36 cellular contexts compared by ENCODE assay signal in genomic region chr9:72915659-72916058, GRCh38. TPM values are rescaled to one million over a fixed set of nuclear protein-coding genes. Genes with fewer than 3 reads are reported as not detected.
"Had no signal": no experiment of that assay in that cellular context is flagged by ENCODE, and none has a peak within 500 bp of the region (broad histone marks: within the 10 kb centered on the region; RNA-seq: fewer than 3 reads in every experiment).

No MANE protein-coding gene starts in this region.

- FAIRE-seq: astrocyte, bronchial epithelial cell had no signal

- DNase-seq: activated effector memory CD4-positive, alpha-beta T cell treated with anti-CD3 and anti-CD28 coated beads, Interleukin-2, amount 50 U/mL, for 16 hours; activated effector memory CD4-positive, alpha-beta T cell treated with Interleukin-2 at 50 U/mL for 16 hours; activated gamma-delta T cell; activated gamma-delta T cell treated with Interleukin-2 at 50 U/mL for 16 hours; activated naive CD4-positive, alpha-beta T cell; activated naive CD4-positive, alpha-beta T cell treated with anti-CD3 and anti-CD28 coated beads for 36 hours; activated naive CD4-positive, alpha-beta T cell treated with anti-CD3 and anti-CD28 coated beads, Interleukin-2, amount 10 ng/mL, durations not matched to agents 7 days and 5 days; activated naive CD4-positive, alpha-beta T cell treated with anti-CD3 and anti-CD28 coated beads, Interleukin-2, amount 50 U/mL, for 16 hours; activated naive CD4-positive, alpha-beta T cell treated with Interleukin-2 at 50 U/mL for 16 hours; activated naive CD8-positive, alpha-beta T cell treated with anti-CD3 and anti-CD28 coated beads for 36 hours; activated naive CD8-positive, alpha-beta T cell treated with anti-CD3 and anti-CD28 coated beads, Interleukin-2, amount 10 ng/mL, durations not matched to agents 7 days and 5 days; activated naive CD8-positive, alpha-beta T cell treated with anti-CD3 and anti-CD28 coated beads, Interleukin-2, amount 50 U/mL, for 24 hours; activated T-cell treated with anti-CD3 and anti-CD28 coated beads, Interleukin-2, amount 50 U/mL, for 1 hour; activated T-cell treated with anti-CD3 and anti-CD28 coated beads, Interleukin-2, amount 50 U/mL, for 24 hours; activated T-cell treated with anti-CD3 and anti-CD28 coated beads, Interleukin-2, amount 50 U/mL, for 4 hours; activated T-cell treated with anti-CD3 and anti-CD28 coated beads, Interleukin-2, amount 50 U/mL, for 48 hours; activated T-cell treated with anti-CD3 and anti-CD28 coated beads, Interleukin-2, amount 50 U/mL, for 72 hours; adrenal gland; amniotic stem cell; amygdala; anterior cingulate cortex; aorta; body of pancreas; brain microvascular endothelial cell; caudate nucleus; central memory CD4-positive, alpha-beta T cell; cerebellar nuclear complex had no signal

- ATAC-seq: activated naive CD4-positive, alpha-beta T cell treated with anti-CD3 and anti-CD28 coated beads, Interleukin-2, amount 50 U/mL, for 72 hours; activated naive CD8-positive, alpha-beta T cell treated with anti-CD3 and anti-CD28 coated beads, Interleukin-2, amount 50 U/mL, for 24 hours; activated T-cell treated with anti-CD3 and anti-CD28 coated beads, Interleukin-2, amount 50 U/mL, for 4 hours; activated T-cell treated with anti-CD3 and anti-CD28 coated beads, Interleukin-2, amount 50 U/mL, for 72 hours; activated T-helper 17 cell treated with anti-CD3 and anti-CD28 coated beads, Interleukin-2, amount 50 U/mL, for 72 hours; body of pancreas had no signal

- H3K27ac ChIP-seq: adrenal gland, ascending aorta, body of pancreas, brain microvascular endothelial cell, breast epithelium, cardiac muscle cell had no signal

- H3K36me3 ChIP-seq: adrenal gland, brain microvascular endothelial cell, breast epithelium, cardiac muscle cell had no signal

- H3K9me3 ChIP-seq: adrenal gland, ascending aorta, body of pancreas, breast epithelium had no signal

- H3K27me3 ChIP-seq: adrenal gland, ascending aorta, body of pancreas, brain microvascular endothelial cell, breast epithelium, cardiac muscle cell had no signal

- H3K4me3 ChIP-seq: adrenal gland, ascending aorta, body of pancreas, breast epithelium, cardiac muscle cell had no signal

- H3K4me1 ChIP-seq: body of pancreas, breast epithelium had no signal

RNA-seq across cellular contexts. Expression of gene ALDH1A1, which starts 37.2 kb away (rescaled TPM):
- total RNA-seq: activated naive CD4-positive, alpha-beta T cell treated with anti-CD3 and anti-CD28 coated beads for 36 hours; activated naive CD8-positive, alpha-beta T cell treated with anti-CD3 and anti-CD28 coated beads for 36 hours; activated T-cell treated with anti-CD3 and anti-CD28 coated beads, Interleukin-2, amount 50 U/mL, for 72 hours; activated T-helper 1 cell treated with anti-CD3 and anti-CD28 coated beads, Interleukin-12 subunit alpha, Interleukin-12 subunit beta, Interleukin-2, Interleukin-4 antibody, amounts not matched to agents 30 ng/mL and 10 ng/mL and 1 ng/mL, durations not matched to agents 14 hours and 24 hours and 36 hours; activated T-helper 17 cell treated with anti-CD3 and anti-CD28 coated beads, Interleukin-2, amount 50 U/mL, for 72 hours; activated T-helper 2 cell treated with anti-CD3 and anti-CD28 coated beads, Interferon-gamma antibody, Interleukin-2, Interleukin-4, amounts not matched to agents 10 μg/mL and 5 μg/mL and 100 μg/mL, durations not matched to agents 14 hours and 24 hours and 36 hours had no signal
